Comparison of ENCODE assay signal across 22 cellular contexts in genomic region chr2:133369896-133370295, GRCh38.
"Had no signal": no experiment of that assay in that cellular context is flagged by ENCODE, and none has a peak within 500 bp of the region (broad histone marks: within the 10 kb centered on the region; RNA-seq: fewer than 3 reads in every experiment).

No MANE protein-coding gene starts in this region.

- H3K9me3 ChIP-seq: gastrocnemius medialis, right atrium auricular region, thyroid gland had no signal

- H3K4me3 ChIP-seq: gastrocnemius medialis, lung, right atrium auricular region, thyroid gland had no signal

- H3K4me1 ChIP-seq: gastrocnemius medialis, right atrium auricular region, thyroid gland had no signal

- ATAC-seq: activated CD8-positive, alpha-beta memory T cell treated with anti-CD3 and anti-CD28 coated beads, Interleukin-2, amount 10 ng/mL, durations not matched to agents 7 days and 5 days; gastrocnemius medialis; left colon had no signal

- H3K27me3 ChIP-seq: gastrocnemius medialis, right atrium auricular region, thyroid gland had no signal

- H3K4me1 Mint-ChIP-seq: activated CD4-positive, alpha-beta memory T cell treated with anti-CD3 and anti-CD28 coated beads, Interleukin-2, amount 10 ng/mL, durations not matched to agents 7 days and 5 days; activated CD8-positive, alpha-beta memory T cell treated with anti-CD3 and anti-CD28 coated beads, Interleukin-2, amount 10 ng/mL, durations not matched to agents 7 days and 5 days; activated naive CD8-positive, alpha-beta T cell treated with anti-CD3 and anti-CD28 coated beads for 36 hours; mesothelial cell of epicardium had no signal

- FAIRE-seq: islet of Langerhans, TTC549 had no signal

- DNase-seq: activated CD4-positive, alpha-beta memory T cell treated with anti-CD3 and anti-CD28 coated beads, Interleukin-2, amount 10 ng/mL, durations not matched to agents 7 days and 5 days; activated CD4-positive, alpha-beta T cell treated with anti-CD3 and anti-CD28 coated beads for 48 hours; activated CD8-positive, alpha-beta memory T cell treated with anti-CD3 and anti-CD28 coated beads, Interleukin-2, amount 10 ng/mL, durations not matched to agents 7 days and 5 days; activated naive CD4-positive, alpha-beta T cell; activated naive CD8-positive, alpha-beta T cell treated with anti-CD3 and anti-CD28 coated beads for 36 hours; amniotic stem cell; effector CD4-positive, alpha-beta T cell; gastrocnemius medialis; left colon; stimulated activated CD4-positive, alpha-beta T cell treated with anti-CD3 and anti-CD28 coated beads, Interleukin-12 subunit alpha, Interleukin-12 subunit beta, amount 100 ng/mL, for 4 hours; stimulated activated CD4-positive, alpha-beta T cell treated with anti-CD3 and anti-CD28 coated beads, Interleukin-1b, Interleukin-23, amount 100 ng/mL, for 48 hours; stimulated activated CD8-positive, alpha-beta memory T cell treated with anti-CD3 and anti-CD28 coated beads, Interleukin-4, amount 100 ng/mL, for 48 hours; stimulated activated naive CD4-positive, alpha-beta T cell; thyroid gland had no signal

- H3K36me3 Mint-ChIP-seq: activated CD8-positive, alpha-beta memory T cell treated with anti-CD3 and anti-CD28 coated beads, Interleukin-2, amount 10 ng/mL, durations not matched to agents 7 days and 5 days; activated naive CD8-positive, alpha-beta T cell treated with anti-CD3 and anti-CD28 coated beads for 36 hours; mesothelial cell of epicardium had no signal

- H3K36me3 ChIP-seq: gastrocnemius medialis, right atrium auricular region, thyroid gland had no signal

- H3K9me3 Mint-ChIP-seq: activated CD4-positive, alpha-beta memory T cell treated with anti-CD3 and anti-CD28 coated beads, Interleukin-2, amount 10 ng/mL, durations not matched to agents 7 days and 5 days; mesothelial cell of epicardium; T-helper 2 cell treated with Interferon-gamma antibody and Interleukin-4, amounts not matched to agents 5 μg/mL and 100 μg/mL, for 36 hours had no signal

- H3K27me3 Mint-ChIP-seq: activated CD4-positive, alpha-beta memory T cell treated with anti-CD3 and anti-CD28 coated beads, Interleukin-2, amount 10 ng/mL, durations not matched to agents 7 days and 5 days; activated CD8-positive, alpha-beta memory T cell treated with anti-CD3 and anti-CD28 coated beads, Interleukin-2, amount 10 ng/mL, durations not matched to agents 7 days and 5 days; activated naive CD8-positive, alpha-beta T cell treated with anti-CD3 and anti-CD28 coated beads for 36 hours had no signal

- H3K27ac Mint-ChIP-seq: activated CD4-positive, alpha-beta memory T cell treated with anti-CD3 and anti-CD28 coated beads, Interleukin-2, amount 10 ng/mL, durations not matched to agents 7 days and 5 days; activated CD8-positive, alpha-beta memory T cell treated with anti-CD3 and anti-CD28 coated beads, Interleukin-2, amount 10 ng/mL, durations not matched to agents 7 days and 5 days; activated naive CD8-positive, alpha-beta T cell treated with anti-CD3 and anti-CD28 coated beads for 36 hours; mesothelial cell of epicardium; progenitor cell of endocrine pancreas; T-helper 2 cell treated with Interferon-gamma antibody and Interleukin-4, amounts not matched to agents 5 μg/mL and 100 μg/mL, for 36 hours had no signal

- H3K27ac ChIP-seq: gastrocnemius medialis, right atrium auricular region, thyroid gland had no signal

- H3K4me3 Mint-ChIP-seq: activated CD4-positive, alpha-beta memory T cell treated with anti-CD3 and anti-CD28 coated beads, Interleukin-2, amount 10 ng/mL, durations not matched to agents 7 days and 5 days; activated CD8-positive, alpha-beta memory T cell treated with anti-CD3 and anti-CD28 coated beads, Interleukin-2, amount 10 ng/mL, durations not matched to agents 7 days and 5 days; activated naive CD8-positive, alpha-beta T cell treated with anti-CD3 and anti-CD28 coated beads for 36 hours; mesothelial cell of epicardium; neural crest cell; T-helper 2 cell treated with Interferon-gamma antibody and Interleukin-4, amounts not matched to agents 5 μg/mL and 100 μg/mL, for 36 hours had no signal
